ENCODE assay signal across 35 cellular contexts in the genomic region with DNA sequence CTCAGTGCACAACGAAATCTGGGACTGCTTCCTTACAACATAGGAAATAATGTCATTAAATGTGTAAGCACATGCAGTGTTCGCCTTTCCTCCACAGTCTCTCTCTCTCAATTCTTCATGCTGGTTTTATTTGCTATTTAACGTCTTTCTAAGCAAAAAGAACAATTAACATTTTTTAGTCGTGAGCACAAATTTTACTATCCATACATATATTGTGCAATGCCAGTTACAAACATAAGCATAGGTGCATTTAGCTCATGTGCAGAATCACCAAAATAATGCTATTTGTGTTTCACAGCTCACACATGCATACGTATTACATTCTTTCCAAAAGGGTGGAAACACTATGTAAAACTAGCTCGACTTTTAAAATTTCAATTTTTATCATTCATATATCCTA. TPM values are rescaled to one million over a fixed set of nuclear protein-coding genes. Genes with fewer than 3 reads are reported as not detected.
"Had no signal": no experiment of that assay in that cellular context is flagged by ENCODE, and none has a peak within 500 bp of the region (broad histone marks: within the 10 kb centered on the region; RNA-seq: fewer than 3 reads in every experiment).

No MANE protein-coding gene starts in this region.

- H3K9ac ChIP-seq: neural progenitor cell, parathyroid adenoma had no signal

- DNase-seq: naive thymus-derived CD4-positive, alpha-beta T cell; natural killer cell; occipital lobe; ovary; posterior cingulate gyrus; psoas muscle; right cardiac atrium; spleen; stimulated activated CD4-positive, alpha-beta T cell treated with anti-CD3 and anti-CD28 coated beads, Interleukin-12 subunit alpha, Interleukin-12 subunit beta, amount 100 ng/mL, for 4 hours; stimulated activated CD4-positive, alpha-beta T cell treated with anti-CD3 and anti-CD28 coated beads, Interleukin-1b, Interleukin-23, amount 100 ng/mL, for 48 hours; stimulated activated CD4-positive, alpha-beta T cell treated with anti-CD3 and anti-CD28 coated beads, Interleukin-4, amount 100 ng/mL, for 1 hour; stimulated activated CD4-positive, alpha-beta T cell treated with anti-CD3 and anti-CD28 coated beads, Interleukin-4, amount 100 ng/mL, for 4 hours; stimulated activated CD8-positive, alpha-beta memory T cell treated with anti-CD3 and anti-CD28 coated beads, Interleukin-4, amount 100 ng/mL, for 48 hours; stimulated activated naive CD4-positive, alpha-beta T cell; stimulated activated naive CD8-positive, alpha-beta T cell treated with anti-CD3 and anti-CD28 coated beads, Interleukin-15, amount 100 ng/mL, for 72 hours; stimulated activated naive CD8-positive, alpha-beta T cell treated with anti-CD3 and anti-CD28 coated beads, Interleukin-15, Interleukin-2, amounts not matched to agents 100 U/mL and 50 U/mL, for 24 hours; substantia nigra; testis; tibial artery; transverse colon; upper lobe of left lung had no signal

- H3K27ac Mint-ChIP-seq: naive thymus-derived CD4-positive, alpha-beta T cell; natural killer cell; nephron; neural progenitor cell; progenitor cell of endocrine pancreas; stimulated activated memory B cell treated with anti-CD40 and anti-IgM and Interleukin-4, amounts not matched to agents 10 μg/mL and 1 μg/mL and 100 μg/mL, for 72 hours had no signal

- H3K27me3 ChIP-seq: neural progenitor cell, ovary, spleen, suprapubic skin, testis, tibial artery, transverse colon, upper lobe of left lung, vagina had no signal

- H3K4me3 Mint-ChIP-seq: naive thymus-derived CD4-positive, alpha-beta T cell; natural killer cell; nephron; neural progenitor cell; stimulated activated memory B cell treated with anti-CD40 and anti-IgM and Interleukin-4, amounts not matched to agents 10 μg/mL and 1 μg/mL and 100 μg/mL, for 72 hours; stimulated activated naive CD8-positive, alpha-beta T cell treated with anti-CD3 and anti-CD28 coated beads, Interleukin-15, amount 100 ng/mL, for 72 hours had no signal

- H3K9me3 Mint-ChIP-seq: natural killer cell; nephron; neural progenitor cell; stimulated activated memory B cell treated with anti-CD40 and anti-IgM and Interleukin-4, amounts not matched to agents 10 μg/mL and 1 μg/mL and 100 μg/mL, for 72 hours; stimulated activated naive CD8-positive, alpha-beta T cell treated with anti-CD3 and anti-CD28 coated beads, Interleukin-15, amount 100 ng/mL, for 72 hours had no signal

- H3K4me1 ChIP-seq: neural progenitor cell, parathyroid adenoma, psoas muscle, spleen, suprapubic skin, testis, tibial artery, transverse colon, upper lobe of left lung, vagina had no signal

- H3K36me3 ChIP-seq: neural progenitor cell, ovary, spleen, suprapubic skin, tibial artery, transverse colon, upper lobe of left lung, vagina had no signal

- H3K79me2 ChIP-seq: parathyroid adenoma had no signal

- H3K9me3 ChIP-seq: ovary, psoas muscle, spleen, suprapubic skin, testis, tibial artery, transverse colon, upper lobe of left lung, vagina had no signal

- H2AFZ ChIP-seq: neural progenitor cell, parathyroid adenoma had no signal

- FAIRE-seq: urothelium cell line had no signal

- H3K4me3 ChIP-seq: neural progenitor cell, ovary, psoas muscle, skin epidermis, smooth muscle cell, spleen, suprapubic skin, testis, tibial artery, transverse colon, upper lobe of left lung, vagina had no signal

- ATAC-seq: naive thymus-derived CD4-positive, alpha-beta T cell; natural killer cell; psoas muscle; right cardiac atrium; sciatic nerve; stimulated activated memory B cell treated with anti-CD40 and anti-IgM and Interleukin-4, amounts not matched to agents 10 μg/mL and 1 μg/mL and 100 μg/mL, for 72 hours; stimulated activated naive CD8-positive, alpha-beta T cell treated with anti-CD3 and anti-CD28 coated beads, Interleukin-15, amount 100 ng/mL, for 72 hours; stimulated activated naive CD8-positive, alpha-beta T cell treated with anti-CD3 and anti-CD28 coated beads, Interleukin-15, Interleukin-2, amounts not matched to agents 100 U/mL and 50 U/mL, for 24 hours had no signal

- H3K27ac ChIP-seq: neural progenitor cell, ovary, parathyroid adenoma, psoas muscle, skin epidermis, spleen, suprapubic skin, testis, tibial artery, transverse colon, upper lobe of left lung, vagina had no signal

- H3K27me3 Mint-ChIP-seq: naive thymus-derived CD4-positive, alpha-beta T cell; progenitor cell of endocrine pancreas; stimulated activated memory B cell treated with anti-CD40 and anti-IgM and Interleukin-4, amounts not matched to agents 10 μg/mL and 1 μg/mL and 100 μg/mL, for 72 hours; stimulated activated naive CD8-positive, alpha-beta T cell treated with anti-CD3 and anti-CD28 coated beads, Interleukin-15, amount 100 ng/mL, for 72 hours had no signal

- H3K36me3 Mint-ChIP-seq: naive thymus-derived CD4-positive, alpha-beta T cell; natural killer cell; neural progenitor cell; stimulated activated memory B cell treated with anti-CD40 and anti-IgM and Interleukin-4, amounts not matched to agents 10 μg/mL and 1 μg/mL and 100 μg/mL, for 72 hours had no signal

- H3K4me2 ChIP-seq: neural progenitor cell, smooth muscle cell had no signal

- H3K4me1 Mint-ChIP-seq: naive thymus-derived CD4-positive, alpha-beta T cell; natural killer cell; nephron; neural progenitor cell; stimulated activated memory B cell treated with anti-CD40 and anti-IgM and Interleukin-4, amounts not matched to agents 10 μg/mL and 1 μg/mL and 100 μg/mL, for 72 hours; stimulated activated naive CD8-positive, alpha-beta T cell treated with anti-CD3 and anti-CD28 coated beads, Interleukin-15, amount 100 ng/mL, for 72 hours had no signal

RNA-seq across cellular contexts. Expression of a gene that starts 52.1 kb away (rescaled TPM):
- total RNA-seq: naive thymus-derived CD4-positive, alpha-beta T cell; natural killer cell; occipital lobe; progenitor cell of endocrine pancreas; psoas muscle; renal cortical epithelial cell; smooth muscle cell; spleen; suprapubic skin; transverse colon; ureter; vagina had no signal
- polyA plus RNA-seq: naive thymus-derived CD4-positive, alpha-beta T cell; neural cell; ovary; psoas muscle; right cardiac atrium; smooth muscle cell; spleen had no signal
